Comparison of ENCODE assay signal across 8 cellular contexts in the genomic region with DNA sequence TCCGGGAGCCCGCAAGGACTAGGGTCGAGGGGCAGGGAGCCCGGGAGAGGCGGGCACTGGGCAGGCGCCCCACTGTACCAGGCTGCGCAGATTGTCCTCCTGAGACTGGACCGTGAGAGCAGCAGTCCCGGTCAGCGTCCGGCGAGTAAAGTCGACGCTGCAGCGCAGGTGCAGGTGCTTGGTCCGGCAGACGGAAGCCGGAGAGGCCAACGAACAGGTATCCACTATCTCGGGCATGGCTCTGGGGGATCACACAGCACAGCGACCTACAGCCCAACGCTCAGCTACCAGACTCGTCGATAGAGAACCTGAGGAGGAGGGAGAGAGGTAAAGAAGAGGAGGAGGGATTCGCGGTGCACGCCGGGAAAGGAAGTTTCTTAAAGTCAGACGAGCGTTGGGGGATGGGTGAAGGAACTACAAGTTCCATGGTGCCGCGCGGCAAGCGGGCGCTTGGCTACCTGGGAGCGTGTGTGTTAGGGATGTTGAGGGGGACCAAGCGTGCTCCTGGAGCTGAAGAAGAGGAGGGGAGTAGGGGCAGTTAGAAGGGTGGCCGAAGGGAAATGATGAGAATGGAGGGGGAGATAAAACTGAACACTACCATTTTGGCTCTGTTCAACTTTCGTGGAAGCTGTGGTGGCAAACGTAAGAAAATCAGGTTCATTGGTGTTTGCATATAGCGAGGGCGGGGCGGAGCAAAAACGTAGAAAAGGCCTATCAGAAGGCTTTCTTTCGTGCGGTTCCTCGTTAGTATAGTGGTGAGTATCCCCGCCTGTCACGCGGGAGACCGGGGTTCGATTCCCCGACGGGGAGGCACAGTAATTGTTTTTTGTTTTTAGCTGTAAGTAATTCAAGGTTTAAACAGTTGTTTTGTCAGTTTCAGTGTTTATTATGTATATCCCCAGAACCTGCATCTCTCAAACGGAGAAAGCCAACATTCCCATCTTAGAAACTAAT. TPM values are rescaled to one million over a fixed set of nuclear protein-coding genes. Genes with fewer than 3 reads are reported as not detected.
DNase-seq lines count a peak whose midpoint lies in the region; ATAC-seq, FAIRE-seq and TF ChIP-seq lines count a peak whose summit lies in the region.

Gene LTA4H, minus strand, starts transcription at position 305 of the 954 bp plus-strand sequence. Its CDS starts 68 bp downstream, at position 237.

- peaks cover 29% of the 10 kb centered on the region for H3K4me1 ChIP-seq in HepG2 (ENCODE audit: insufficient read depth, low read length)

- DNase-seq in CD1c-positive myeloid dendritic cell (ENCODE audit: extremely low spot score): peak; percentile 97
- peak; percentile 99 for DNase-seq in NCI-H748 treated with DMSO at 0.1 percent for 48 hours (lab: John Stamatoyannopoulos, UW)
- DNase-seq in activated CD4-positive, alpha-beta T cell treated with anti-CD3 and anti-CD28 coated beads, Interleukin-2, amount 50 U/mL, for 24 hours (ENCODE audit: low read depth in 1 of 2, low spot score in 1 of 2): peak; percentile 97 to 98
- DNase-seq in dorsolateral prefrontal cortex: peak; percentile 95 to 99 (median 97)
- DNase-seq in HepG2 (ENCODE audit: low spot score): peak; percentile 97
- DNase-seq in stimulated activated CD4-positive, alpha-beta T cell treated with anti-CD3 and anti-CD28 coated beads, Interleukin-4, amount 100 ng/mL, for 1 hour: peak; percentile 95

- no TSS peak for BruUV-seq in HepG2 (replicated peaks; lab: Mats Ljungman, UMichigan)

- 1% methylated on average over 49 of the region's 55 CpGs for WGBS in HepG2 (ENCODE audit: low lambda C conversion rate)

- H3K27ac ChIP-seq in dorsolateral prefrontal cortex: peak within 1 kb of the TSS; percentile 21 to 95 (median 86)
- peak within 1 kb of the TSS; percentile 63 for H3K27ac ChIP-seq in HepG2 (ENCODE audit: extremely low read length, insufficient read depth, low read length)

- H3K4me3 ChIP-seq in dorsolateral prefrontal cortex: peak within 1 kb of the TSS; percentile 57 to 99 (median 93)
- peak within 1 kb of the TSS; percentile 92 to 99 (median 93) for H3K4me3 ChIP-seq in HepG2 (replicated peaks in 1 of 3; ENCODE audit: insufficient read depth in 1 of 3, low read depth in 2 of 3, low read length in 3 of 3)

- no peaks in the 10 kb centered on the region for H3K36me3 ChIP-seq in HepG2 (replicated peaks in 1 of 2; ENCODE audit: control insufficient read depth in 1 of 2, insufficient read depth in 2 of 2, low read length in 2 of 2)

- peak within 1 kb of the TSS; percentile 73 for H3K4me2 ChIP-seq in HepG2 (ENCODE audit: low read depth, low read length)

- no peaks in the 10 kb centered on the region for H4K20me1 ChIP-seq in HepG2 (ENCODE audit: insufficient read depth, low read length)

- TF ChIP-seq EP300 in HepG2 (IDR thresholded peaks at IDR 0.05; ENCODE audit: low read depth in 2 of 2, low read length in 2 of 2) (no peak), HepG2 (CRISPR knock-in tag; IDR thresholded peaks at IDR 0.05; ENCODE audit: borderline replicate concordance) (no peak)

- H3K79me2 ChIP-seq in HepG2 (ENCODE audit: insufficient read depth, low read length): peaks cover 14% of the 10 kb centered on the region

- POLR2A ChIA-PET in HepG2 (lab: Yijun Ruan, JAX): interaction anchor here (0.8 to 1.7 kb wide), 7 partner anchors 13 to 562 kb away, joined by 3 to 5 read pairs (median 4); partner anchors contain the start of genes CCDC38, CDK17, HAL and METAP2

- CTCF ChIA-PET in HepG2 (lab: Yijun Ruan, JAX; ENCODE audit: low intra/inter-chr PET ratio, low total read pairs): no interaction called here

- no peaks in the 10 kb centered on the region for H3K9me3 ChIP-seq in HepG2 (ENCODE audit: low read length)

- H3K27me3 ChIP-seq in dorsolateral prefrontal cortex (no peaks in the 10 kb centered on the region), HepG2 (ENCODE audit: control insufficient read depth in 1 of 2, insufficient read depth in 2 of 2, low read length in 2 of 2) (peaks cover 0 to 4% of the 10 kb centered on the region in 2 experiments; a peak in 1 of 5 replicates)

- FAIRE-seq in HepG2 (lab: Jason Lieb, UNC): peak; percentile 60

- H2AFZ ChIP-seq in HepG2 (ENCODE audit: low read length): peak within 1 kb of the TSS; percentile 98

- in situ Hi-C loops in HepG2 (cut with HindIII; ENCODE audit: extremely low pct_ligation_motif_present, low pct_unique_long_range_greater_than_20kb): no loop called here

- TF ChIP-seq CTCF in dorsolateral prefrontal cortex (IDR thresholded peaks at IDR 0.05 in 54 of 56, conservative IDR thresholded peaks at IDR 0.05 in 2 of 56; ENCODE audit: low read depth in 1 of 56, partially characterized antibody in 56 of 56) (peak in 22 of 56 donors; percentile 4 to 41 (median 12)), HepG2 (CRISPR knock-in tag; IDR thresholded peaks at IDR 0.05) (peak; percentile 14; the same call in 1 of the 2 replicates)

- TF ChIP-seq POLR2A in HepG2 (IDR thresholded peaks at IDR 0.05; ENCODE audit: insufficient read depth in 1 of 2, low read depth in 2 of 2, low read length in 2 of 2): peak; percentile 88 to 99

- peak within 1 kb of the TSS; percentile 74 for H3K9ac ChIP-seq in HepG2 (ENCODE audit: insufficient read depth, low read depth, low read length)

- TF ChIP-seq RAD21 in HepG2 (CRISPR knock-in tag; IDR thresholded peaks at IDR 0.05): no peak

- intact Hi-C loops in dorsolateral prefrontal cortex (cut with DNase I): loop anchor here (5.0 to 10.0 kb wide), 4 partner anchors 178 to 561 kb away; partner anchors contain the start of genes CDK17 (in 1 of the 2), METAP2 (in 1 of the 2) and SNRPF (in 1 of the 2)
- intact Hi-C loops in HepG2 (cut with micrococcal nuclease; ENCODE audit: unreplicated experiment): no loop called here

- peak; percentile 92 for ATAC-seq in GM19397 (IDR thresholded peaks at IDR 0.05; ENCODE audit: unreplicated experiment)
- peak; percentile 89 for ATAC-seq in HG03565 (IDR thresholded peaks at IDR 0.05; ENCODE audit: unreplicated experiment)
- ATAC-seq in HepG2: peak; percentile 92

TF ChIP-seq in HepG2, 621 proteins besides CTCF, POLR2A, EP300 and RAD21 (continues in another document):
- TF ChIP-seq YEATS4 (CRISPR knock-in tag; IDR thresholded peaks at IDR 0.05; ENCODE audit: borderline replicate concordance): peak; percentile 75; the same call in 1 of the 2 replicates
- TF ChIP-seq FOSL2 (CRISPR knock-in tag; IDR thresholded peaks at IDR 0.05): peak; percentile 36
- TF ChIP-seq NBN (conservative IDR thresholded peaks at IDR 0.05): 0 out of 2 replicates have a peak, but pooled peaks have one; percentile 59
- peak; percentile 73; the same call in 1 of the 2 replicates for TF ChIP-seq KDM5A (IDR thresholded peaks at IDR 0.05; ENCODE audit: borderline replicate concordance, low read length)
- TF ChIP-seq, protein P1, sequence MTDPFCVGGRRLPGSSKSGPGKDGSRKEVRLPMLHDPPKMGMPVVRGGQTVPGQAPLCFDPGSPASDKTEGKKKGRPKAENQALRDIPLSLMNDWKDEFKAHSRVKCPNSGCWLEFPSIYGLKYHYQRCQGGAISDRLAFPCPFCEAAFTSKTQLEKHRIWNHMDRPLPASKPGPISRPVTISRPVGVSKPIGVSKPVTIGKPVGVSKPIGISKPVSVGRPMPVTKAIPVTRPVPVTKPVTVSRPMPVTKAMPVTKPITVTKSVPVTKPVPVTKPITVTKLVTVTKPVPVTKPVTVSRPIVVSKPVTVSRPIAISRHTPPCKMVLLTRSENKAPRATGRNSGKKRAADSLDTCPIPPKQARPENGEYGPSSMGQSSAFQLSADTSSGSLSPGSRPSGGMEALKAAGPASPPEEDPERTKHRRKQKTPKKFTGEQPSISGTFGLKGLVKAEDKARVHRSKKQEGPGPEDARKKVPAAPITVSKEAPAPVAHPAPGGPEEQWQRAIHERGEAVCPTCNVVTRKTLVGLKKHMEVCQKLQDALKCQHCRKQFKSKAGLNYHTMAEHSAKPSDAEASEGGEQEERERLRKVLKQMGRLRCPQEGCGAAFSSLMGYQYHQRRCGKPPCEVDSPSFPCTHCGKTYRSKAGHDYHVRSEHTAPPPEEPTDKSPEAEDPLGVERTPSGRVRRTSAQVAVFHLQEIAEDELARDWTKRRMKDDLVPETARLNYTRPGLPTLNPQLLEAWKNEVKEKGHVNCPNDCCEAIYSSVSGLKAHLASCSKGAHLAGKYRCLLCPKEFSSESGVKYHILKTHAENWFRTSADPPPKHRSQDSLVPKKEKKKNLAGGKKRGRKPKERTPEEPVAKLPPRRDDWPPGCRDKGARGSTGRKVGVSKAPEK (CRISPR knock-in tag; IDR thresholded peaks at IDR 0.05; ENCODE audit: borderline replicate concordance): 0 out of 2 replicates have a peak, but pooled peaks have one; percentile 16

RNA-seq across cellular contexts. Expression of gene LTA4H, which starts in this region (rescaled TPM):
- total RNA-seq in dorsolateral prefrontal cortex (10 to 100 TPM; 23.3 to 51.5 (median 38.7) TPM), HepG2 (2016; rRNA removed; fragmentation: Illumina TruSeq; extraction: Trizol) (90.4 and 114 TPM in 2 replicates)
- total RNA-seq in HepG2 (2016; cell fraction: cytosol; rRNA removed; fragmentation: Illumina TruSeq; extraction: Trizol; ENCODE audit: low read depth): 19.9 and 28.2 TPM in 2 replicates
- 86.9 and 108 TPM in 2 replicates for total RNA-seq in HepG2 (2016; cell fraction: insoluble cytoplasmic fraction; rRNA removed; fragmentation: Illumina TruSeq; extraction: Trizol)
- 66.0 and 81.9 TPM in 2 replicates for total RNA-seq in HepG2 (2016; cell fraction: membrane; rRNA removed; fragmentation: Illumina TruSeq; extraction: Trizol)
- 54.5 and 55.7 TPM in 2 replicates for total RNA-seq in HepG2 (2016; cell fraction: nucleus; rRNA removed; fragmentation: Illumina TruSeq; extraction: Trizol)
- polyA plus RNA-seq in HepG2 (2011; rRNA removed): 74.4 and 87.5 TPM in 2 replicates
- polyA plus RNA-seq in HepG2 (2011; cell fraction: cytosol; rRNA removed): 50.8 and 73.9 TPM in 2 replicates
- polyA plus RNA-seq in HepG2 (2011; cell fraction: nucleus; rRNA removed): 43.0 and 54.3 TPM in 2 replicates
- polyA plus RNA-seq in HepG2 (2012): 111 and 121 TPM in 2 replicates
- 22.4 and 25.2 TPM in 2 replicates for polyA plus RNA-seq in HepG2 (2016; cell fraction: cytosol; fragmentation: Illumina TruSeq; extraction: Trizol; ENCODE audit: low read depth)
- polyA plus RNA-seq in HepG2 (2016; cell fraction: insoluble cytoplasmic fraction; fragmentation: Illumina TruSeq; extraction: Trizol; ENCODE audit: low read depth): 97.9 and 98.6 TPM in 2 replicates
- polyA plus RNA-seq in HepG2 (2016; cell fraction: membrane; fragmentation: Illumina TruSeq; extraction: Trizol; ENCODE audit: low read depth): 49.0 and 58.4 TPM in 2 replicates
- 57.8 and 60.3 TPM in 2 replicates for polyA plus RNA-seq in HepG2 (2016; cell fraction: nucleus; fragmentation: Illumina TruSeq; extraction: Trizol; ENCODE audit: insufficient read depth, low read depth)
- polyA minus RNA-seq in HepG2 (2011; rRNA and poly(A)+ RNA removed; ENCODE audit: low replicate concordance): 53.9 and 54.2 TPM in 2 replicates
- polyA minus RNA-seq in HepG2 (2011; cell fraction: cytosol; rRNA and poly(A)+ RNA removed): 45.7 and 50.7 TPM in 2 replicates
- polyA minus RNA-seq in HepG2 (2011; cell fraction: nucleus; rRNA and poly(A)+ RNA removed): 50.5 and 65.3 TPM in 2 replicates

Comparison
In these comparisons a context has a peak if more than half of its experiments do, and no peak if none do; other contexts are left out.
1. Peak in every context shown above with its lines: DNase-seq, ATAC-seq, H3K4me3 ChIP-seq and H3K27ac ChIP-seq.